In the genomic region with DNA sequence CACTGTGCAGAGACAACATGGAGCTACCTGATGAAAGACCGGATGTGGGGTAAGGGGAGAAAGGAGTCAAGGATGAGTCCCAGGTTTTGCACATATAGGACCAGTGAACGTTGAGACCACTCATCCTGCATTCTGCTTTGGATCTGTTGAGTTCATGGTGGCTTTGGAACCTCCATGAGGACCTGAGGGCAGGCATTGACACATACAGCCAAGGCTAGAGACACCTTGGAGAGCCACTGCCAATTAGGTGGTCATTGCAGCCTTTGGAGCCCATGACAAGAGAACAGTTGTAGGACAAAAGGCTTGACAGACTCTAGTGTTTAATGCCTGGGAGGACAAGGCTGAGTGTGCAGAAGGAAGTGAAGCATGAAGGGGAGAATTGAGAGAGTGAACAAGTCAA, we compare ENCODE assay signal across 1 cellular context.
TF ChIP-seq lines count a peak whose summit lies in the region.

No MANE protein-coding gene starts in this region.

TF ChIP-seq in A549, 52 proteins besides CTCF, POLR2A, EP300 and RAD21 (continued from another document):
- TF ChIP-seq ZC3H11A (IDR thresholded peaks at IDR 0.05): no peak
- TF ChIP-seq CHD4 (IDR thresholded peaks at IDR 0.05; ENCODE audit: borderline replicate concordance): no peak
- TF ChIP-seq EHF (CRISPR knock-in tag; IDR thresholded peaks at IDR 0.05): no peak
- TF ChIP-seq HOXB5 (CRISPR knock-in tag; IDR thresholded peaks at IDR 0.05): no peak
- no peak for TF ChIP-seq HDAC2 (IDR thresholded peaks at IDR 0.05)
- TF ChIP-seq, protein P1, sequence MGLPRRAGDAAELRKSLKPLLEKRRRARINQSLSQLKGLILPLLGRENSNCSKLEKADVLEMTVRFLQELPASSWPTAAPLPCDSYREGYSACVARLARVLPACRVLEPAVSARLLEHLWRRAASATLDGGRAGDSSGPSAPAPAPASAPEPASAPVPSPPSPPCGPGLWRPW (IDR thresholded peaks at IDR 0.05): no peak
- no peak for TF ChIP-seq MYC (IDR thresholded peaks at IDR 0.05; ENCODE audit: borderline replicate concordance, low read length)
- TF ChIP-seq POLR2AphosphoS2 (conservative IDR thresholded peaks at IDR 0.05; ENCODE audit: low read length): no peak
